In the genomic region with DNA sequence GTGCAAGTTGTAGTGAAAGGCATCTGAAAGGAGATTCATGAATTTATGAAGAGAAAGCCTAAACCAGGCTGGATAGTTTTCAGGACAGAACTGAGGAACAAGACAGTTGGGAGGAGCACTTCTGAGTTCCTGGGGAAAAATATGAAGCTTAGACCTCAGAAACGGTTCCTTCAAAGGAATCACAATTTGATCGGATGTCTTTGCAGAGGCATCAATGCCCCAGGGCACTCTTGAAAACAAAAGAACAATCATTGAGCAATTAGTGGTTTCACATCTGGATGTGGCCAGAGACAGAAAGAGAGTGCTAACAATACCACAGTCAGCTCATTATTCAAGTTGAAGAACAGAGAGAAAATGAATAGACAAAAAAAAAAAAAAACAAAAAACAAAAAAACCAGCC, we compare ENCODE assay signal across 27 cellular contexts.
DNase-seq lines count a peak whose midpoint lies in the region; ATAC-seq, FAIRE-seq and TF ChIP-seq lines count a peak whose summit lies in the region.
"Had no signal": no experiment of that assay in that cellular context is flagged by ENCODE, and none has a peak within 500 bp of the region (broad histone marks: within the 10 kb centered on the region; RNA-seq: fewer than 3 reads in every experiment).

No MANE protein-coding gene starts in this region.

- no peaks in the 10 kb centered on the region for H3K27me3 ChIP-seq in DND-41 (ENCODE audit: insufficient read depth, low read length, poor library complexity)
- H3K27me3 ChIP-seq in MM.1S (replicated peaks; ENCODE audit: insufficient read depth, low read length): peaks cover 48% of the 10 kb centered on the region
- H3K27me3 ChIP-seq in keratinocyte (ENCODE audit: control insufficient read depth, extremely low read depth, insufficient read depth, low read length): no peaks in the 10 kb centered on the region
- H3K27me3 ChIP-seq: brain microvascular endothelial cell, heart right ventricle, right lobe of liver, SJSA1, upper lobe of left lung had no signal

- peak; percentile 88 for FAIRE-seq in keratinocyte (lab: Jason Lieb, UNC)
- FAIRE-seq: TTC549 had no signal

- no peaks in the 10 kb centered on the region for H3K79me2 ChIP-seq in DND-41 (ENCODE audit: insufficient read depth, low read length)
- H3K79me2 ChIP-seq in MM.1S (ENCODE audit: low read length): no peaks in the 10 kb centered on the region
- no peaks in the 10 kb centered on the region for H3K79me2 ChIP-seq in keratinocyte (ENCODE audit: control insufficient read depth, insufficient read depth, low read length)

- H3K9me1 ChIP-seq in keratinocyte (ENCODE audit: control insufficient read depth, extremely low read depth, insufficient read depth, low read length): no peaks in the 10 kb centered on the region

- peaks cover 9% of the 10 kb centered on the region for H3K9me3 Mint-ChIP-seq in activated T-helper 17 cell treated with anti-CD3 and anti-CD28 coated beads, Interleukin-2, amount 50 U/mL, for 72 hours

- H3K9me3 ChIP-seq in DND-41 (ENCODE audit: insufficient read depth, low read length, severe bottlenecking) (peaks cover 2% of the 10 kb centered on the region), MM.1S (replicated peaks; ENCODE audit: insufficient read depth, low read length) (no peaks in the 10 kb centered on the region), keratinocyte (ENCODE audit: control insufficient read depth, low read depth, low read length) (no peaks in the 10 kb centered on the region)
- H3K9me3 ChIP-seq: right lobe of liver, upper lobe of left lung had no signal

- dilution Hi-C loops in keratinocyte (cut with MboI; ENCODE audit: extremely low pct_ligation_motif_present, low sequenced_read_pairs): no loop called here

- H3K27me3 Mint-ChIP-seq in activated T-helper 17 cell treated with anti-CD3 and anti-CD28 coated beads, Interleukin-2, amount 50 U/mL, for 72 hours: peaks cover 6% of the 10 kb centered on the region

- H3K27ac Mint-ChIP-seq in activated T-helper 17 cell treated with anti-CD3 and anti-CD28 coated beads, Interleukin-2, amount 50 U/mL, for 72 hours: peak overlapping the region; percentile 20
- H3K27ac Mint-ChIP-seq: activated naive CD4-positive, alpha-beta T cell treated with anti-CD3 and anti-CD28 coated beads, Interleukin-2, amount 10 ng/mL, durations not matched to agents 7 days and 5 days; progenitor cell of endocrine pancreas; stimulated activated memory B cell treated with anti-CD40 and anti-IgM and Interleukin-4, amounts not matched to agents 10 μg/mL and 1 μg/mL and 100 μg/mL, for 72 hours had no signal

- no peaks in the 10 kb centered on the region for H3K9me2 ChIP-seq in MM.1S (replicated peaks; ENCODE audit: insufficient read depth, low read length)

- no peaks in the 10 kb centered on the region for H4K20me1 ChIP-seq in DND-41 (ENCODE audit: insufficient read depth, low read length)
- H4K20me1 ChIP-seq in MM.1S (ENCODE audit: insufficient read depth, low read length): no peaks in the 10 kb centered on the region
- H4K20me1 ChIP-seq in keratinocyte (ENCODE audit: control insufficient read depth, extremely low read depth, insufficient read depth, low read length): no peaks in the 10 kb centered on the region

- in situ Hi-C loops in ACHN (cut with HindIII; ENCODE audit: low pct_ligation_motif_present, low pct_unique_long_range_greater_than_20kb, low sequenced_read_pairs): no loop called here

- H3K36me3 ChIP-seq in DND-41 (ENCODE audit: insufficient read depth, low read length) (no peaks in the 10 kb centered on the region), MM.1S (replicated peaks; ENCODE audit: insufficient read depth, low read length) (no peaks in the 10 kb centered on the region), keratinocyte (ENCODE audit: control insufficient read depth in 2 of 2, extremely low read depth in 1 of 2, insufficient read depth in 2 of 2, low read length in 2 of 2) (no peaks in the 10 kb centered on the region)
- H3K36me3 ChIP-seq: brain microvascular endothelial cell, heart right ventricle, right lobe of liver, SJSA1, upper lobe of left lung had no signal

- H3K27ac ChIP-seq in DND-41 (ENCODE audit: low read length): no peak overlapping the region
- H3K27ac ChIP-seq in MM.1S (ENCODE audit: low read length): no peak overlapping the region
- H3K27ac ChIP-seq in keratinocyte (ENCODE audit: control insufficient read depth, insufficient read depth, low read length): no peak overlapping the region
- H3K27ac ChIP-seq: brain microvascular endothelial cell, C4-2B, GM23248, heart right ventricle, right lobe of liver, SJSA1, upper lobe of left lung had no signal

- H2AFZ ChIP-seq in DND-41 (ENCODE audit: low read depth, low read length) (no peak overlapping the region), MM.1S (ENCODE audit: low read length) (no peak overlapping the region), keratinocyte (ENCODE audit: control insufficient read depth, low read length) (no peak overlapping the region)
- H2AFZ ChIP-seq: GM23248 had no signal

- H3K4me3 Mint-ChIP-seq in activated T-helper 17 cell treated with anti-CD3 and anti-CD28 coated beads, Interleukin-2, amount 50 U/mL, for 72 hours: no peak overlapping the region
- H3K4me3 Mint-ChIP-seq: activated naive CD4-positive, alpha-beta T cell treated with anti-CD3 and anti-CD28 coated beads, Interleukin-2, amount 10 ng/mL, durations not matched to agents 7 days and 5 days; stimulated activated memory B cell treated with anti-CD40 and anti-IgM and Interleukin-4, amounts not matched to agents 10 μg/mL and 1 μg/mL and 100 μg/mL, for 72 hours had no signal

- H3K4me2 ChIP-seq in DND-41 (ENCODE audit: insufficient read depth, low read length) (no peak overlapping the region), MM.1S (ENCODE audit: low read depth, low read length) (peak overlapping the region; percentile 30; the same call in 1 of the 2 replicates), keratinocyte (ENCODE audit: control insufficient read depth, extremely low read depth, insufficient read depth, low read depth, low read length) (peak overlapping the region; percentile 9)

- DNase-seq in DND-41: no peak
- peak; percentile 66 for DNase-seq in MM.1S
- DNase-seq in keratinocyte (ENCODE audit: low read depth, low spot score): no peak
- DNase-seq in NCI-H510A (lab: John Stamatoyannopoulos, UW): no peak
- no peak for DNase-seq in T-helper 1 cell
- DNase-seq in ACHN: no peak
- DNase-seq: activated CD4-positive, alpha-beta T cell treated with anti-CD3 and anti-CD28 coated beads, Interleukin-2, amount 50 U/mL, for 4 hours; activated naive CD4-positive, alpha-beta T cell treated with anti-CD3 and anti-CD28 coated beads, Interleukin-2, amount 10 ng/mL, durations not matched to agents 7 days and 5 days; activated T-cell treated with anti-CD3 and anti-CD28 coated beads, Interleukin-2, amount 50 U/mL, for 72 hours; amniotic stem cell; brain microvascular endothelial cell; DMS79; GM23248; heart right ventricle; mesenchymal stem cell; NCI-H1436; NCI-H2081 treated with DMSO at 0.1 percent for 48 hours; right lobe of liver; stimulated activated CD4-positive, alpha-beta T cell treated with anti-CD3 and anti-CD28 coated beads, Interleukin-2, amount 100 ng/mL, for 48 hours; substantia nigra; upper lobe of left lung had no signal

- H3F3A ChIP-seq in MM.1S (ENCODE audit: insufficient read depth, low read length): peaks cover 3% of the 10 kb centered on the region

- TF ChIP-seq CTCF in DND-41 (IDR thresholded peaks at IDR 0.05; ENCODE audit: borderline replicate concordance, extremely low read depth, low read length, poor library complexity, severe bottlenecking) (no peak), MM.1S (IDR thresholded peaks at IDR 0.05; ENCODE audit: low read length) (no peak), keratinocyte (optimal IDR thresholded peaks at IDR 0.05 in 1 of 3, IDR thresholded peaks at IDR 0.05 in 1 of 3, conservative IDR thresholded peaks at IDR 0.05 in 1 of 3; ENCODE audit: extremely low read depth in 1 of 3, insufficient read depth in 2 of 3, low read length in 3 of 3) (no peak)

- H3K9ac ChIP-seq in DND-41 (ENCODE audit: low read depth, low read length) (no peak overlapping the region), MM.1S (ENCODE audit: low read length) (no peak overlapping the region), keratinocyte (ENCODE audit: control insufficient read depth, extremely low read depth, insufficient read depth, low read length) (no peak overlapping the region)
- H3K9ac ChIP-seq: GM23248 had no signal

- 0 out of 3 replicates have a peak, but pooled peaks have one; percentile 29 for ATAC-seq in DND-41 (ENCODE audit: insufficient read depth, low read depth)
- no peak for ATAC-seq in activated T-helper 17 cell treated with anti-CD3 and anti-CD28 coated beads, Interleukin-2, amount 50 U/mL, for 72 hours (replicated peaks)
- ATAC-seq: activated T-cell treated with anti-CD3 and anti-CD28 coated beads, Interleukin-2, amount 50 U/mL, for 72 hours; heart right ventricle; right lobe of liver; stimulated activated memory B cell treated with anti-CD40 and anti-IgM and Interleukin-4, amounts not matched to agents 10 μg/mL and 1 μg/mL and 100 μg/mL, for 72 hours had no signal

- H3K4me3 ChIP-seq in DND-41 (ENCODE audit: low read depth in 1 of 2, low read length in 2 of 2) (no peak overlapping the region), MM.1S (ENCODE audit: low read length) (no peak overlapping the region), keratinocyte (ENCODE audit: control insufficient read depth in 2 of 3, extremely low read depth in 1 of 3, insufficient read depth in 2 of 3, low read depth in 1 of 3, low read length in 3 of 3) (no peak overlapping the region)
- H3K4me3 ChIP-seq: GM23248, heart right ventricle, right lobe of liver, SJSA1, upper lobe of left lung had no signal

- no peaks in the 10 kb centered on the region for H3K4me1 Mint-ChIP-seq in activated T-helper 17 cell treated with anti-CD3 and anti-CD28 coated beads, Interleukin-2, amount 50 U/mL, for 72 hours
- H3K4me1 Mint-ChIP-seq: activated naive CD4-positive, alpha-beta T cell treated with anti-CD3 and anti-CD28 coated beads, Interleukin-2, amount 10 ng/mL, durations not matched to agents 7 days and 5 days; stimulated activated memory B cell treated with anti-CD40 and anti-IgM and Interleukin-4, amounts not matched to agents 10 μg/mL and 1 μg/mL and 100 μg/mL, for 72 hours had no signal

- H3K4me1 ChIP-seq in DND-41 (ENCODE audit: insufficient read depth, low read length) (no peaks in the 10 kb centered on the region), MM.1S (ENCODE audit: low read length) (peaks cover 7% of the 10 kb centered on the region), keratinocyte (ENCODE audit: control insufficient read depth, extremely low read depth, insufficient read depth, low read length) (peaks cover 22% of the 10 kb centered on the region)
- H3K4me1 ChIP-seq: heart right ventricle, right lobe of liver, SJSA1, upper lobe of left lung had no signal

- no peaks in the 10 kb centered on the region for H3K36me3 Mint-ChIP-seq in activated T-helper 17 cell treated with anti-CD3 and anti-CD28 coated beads, Interleukin-2, amount 50 U/mL, for 72 hours (ENCODE audit: low read depth)
